ENCODE assay signal across 25 cellular contexts in genomic region chr13:42656136-42656535, GRCh38.
DNase-seq lines count a peak whose midpoint lies in the region; ATAC-seq and TF ChIP-seq lines count a peak whose summit lies in the region.
"Had no signal": no experiment of that assay in that cellular context is flagged by ENCODE, and none has a peak within 500 bp of the region (broad histone marks: within the 10 kb centered on the region; RNA-seq: fewer than 3 reads in every experiment).

No MANE protein-coding gene starts in this region.

- H3K4me3 ChIP-seq in H7 (ENCODE audit: insufficient read depth, low read depth, low read length) (no peak overlapping the region), cardiac fibroblast (replicated peaks in 1 of 2; ENCODE audit: low read depth in 2 of 2, low read length in 2 of 2) (no peak overlapping the region), suprapubic skin (no peak overlapping the region)
- H3K4me3 ChIP-seq: heart left ventricle, MG63, SJCRH30, transverse colon had no signal

- no peaks in the 10 kb centered on the region for H3K36me3 Mint-ChIP-seq in nephron progenitor cell (ENCODE audit: low read depth)
- no peaks in the 10 kb centered on the region for H3K36me3 Mint-ChIP-seq in stimulated activated memory B cell treated with anti-CD40 and anti-IgM and Interleukin-4, amounts not matched to agents 10 μg/mL and 1 μg/mL and 100 μg/mL, for 72 hours
- H3K36me3 Mint-ChIP-seq: activated naive CD4-positive, alpha-beta T cell treated with anti-CD3 and anti-CD28 coated beads, Interleukin-2, amount 10 ng/mL, durations not matched to agents 7 days and 5 days; CD4-positive, alpha-beta memory T cell had no signal

- peak; percentile 35 for DNase-seq in H7
- DNase-seq in NCI-H2227 treated with DMSO at 0.1 percent for 48 hours (lab: John Stamatoyannopoulos, UW) = peak; percentile 42
- DNase-seq in cardiac fibroblast (ENCODE audit: low read depth in 2 of 2) = peak; percentile 11 to 29
- DNase-seq in nephron progenitor cell = no peak
- DNase-seq in suprapubic skin (ENCODE audit: low spot score in 2 of 2) = no peak
- no peak for DNase-seq in DMS53 (lab: John Stamatoyannopoulos, UW)
- DNase-seq: activated CD4-positive, alpha-beta T cell treated with anti-CD3 and anti-CD28 coated beads for 4 hours; activated naive CD4-positive, alpha-beta T cell treated with anti-CD3 and anti-CD28 coated beads, Interleukin-2, amount 10 ng/mL, durations not matched to agents 7 days and 5 days; activated T-cell treated with anti-CD3 and anti-CD28 coated beads, Interleukin-2, amount 50 U/mL, for 72 hours; anterior cingulate cortex; CD4-positive, alpha-beta memory T cell; central memory CD4-positive, alpha-beta T cell; DMS153; heart left ventricle; left ventricle myocardium superior; MG63; NCI-H187; NCI-H345; SJCRH30; stimulated activated CD4-positive, alpha-beta T cell treated with anti-CD3 and anti-CD28 coated beads, Interleukin-4, amount 100 ng/mL, for 24 hours; T-helper 1 cell; transverse colon had no signal

- H3K4me1 ChIP-seq in suprapubic skin = no peaks in the 10 kb centered on the region
- H3K4me1 ChIP-seq: heart left ventricle, SJCRH30, transverse colon had no signal

- WGBS in suprapubic skin = 28% methylated on average over 2 of the region's 2 CpGs

- no peak overlapping the region for H3K4me3 Mint-ChIP-seq in nephron progenitor cell
- H3K4me3 Mint-ChIP-seq in stimulated activated memory B cell treated with anti-CD40 and anti-IgM and Interleukin-4, amounts not matched to agents 10 μg/mL and 1 μg/mL and 100 μg/mL, for 72 hours = no peak overlapping the region
- H3K4me3 Mint-ChIP-seq: activated naive CD4-positive, alpha-beta T cell treated with anti-CD3 and anti-CD28 coated beads, Interleukin-2, amount 10 ng/mL, durations not matched to agents 7 days and 5 days; activated T-cell treated with anti-CD3 and anti-CD28 coated beads, Interleukin-2, amount 50 U/mL, for 72 hours; CD4-positive, alpha-beta memory T cell; stimulated activated naive CD8-positive, alpha-beta T cell treated with anti-CD3 and anti-CD28 coated beads, Interleukin-15, Interleukin-2, amounts not matched to agents 100 ng/mL and 50 ng/mL, for 24 hours had no signal

- H3K27ac ChIP-seq in suprapubic skin = no peak overlapping the region
- H3K27ac ChIP-seq: heart left ventricle, SJCRH30, transverse colon had no signal

- peak overlapping the region; percentile 27 for H3K27ac Mint-ChIP-seq in nephron progenitor cell
- H3K27ac Mint-ChIP-seq in stimulated activated memory B cell treated with anti-CD40 and anti-IgM and Interleukin-4, amounts not matched to agents 10 μg/mL and 1 μg/mL and 100 μg/mL, for 72 hours = no peak overlapping the region
- H3K27ac Mint-ChIP-seq: activated naive CD4-positive, alpha-beta T cell treated with anti-CD3 and anti-CD28 coated beads, Interleukin-2, amount 10 ng/mL, durations not matched to agents 7 days and 5 days; activated T-cell treated with anti-CD3 and anti-CD28 coated beads, Interleukin-2, amount 50 U/mL, for 72 hours; CD4-positive, alpha-beta memory T cell; stimulated activated naive CD8-positive, alpha-beta T cell treated with anti-CD3 and anti-CD28 coated beads, Interleukin-15, Interleukin-2, amounts not matched to agents 100 ng/mL and 50 ng/mL, for 24 hours had no signal

- H3K27me3 Mint-ChIP-seq in nephron progenitor cell (ENCODE audit: low read depth, poor library complexity) = peaks cover 21% of the 10 kb centered on the region
- peaks cover 41% of the 10 kb centered on the region for H3K27me3 Mint-ChIP-seq in stimulated activated memory B cell treated with anti-CD40 and anti-IgM and Interleukin-4, amounts not matched to agents 10 μg/mL and 1 μg/mL and 100 μg/mL, for 72 hours

- no peaks in the 10 kb centered on the region for H3K27me3 ChIP-seq in H7 (ENCODE audit: control insufficient read depth, insufficient read depth, low read length)
- H3K27me3 ChIP-seq in suprapubic skin = no peaks in the 10 kb centered on the region
- H3K27me3 ChIP-seq: SJCRH30 had no signal

- no peak for TF ChIP-seq EP300 in suprapubic skin (IDR thresholded peaks at IDR 0.05)

- no peaks in the 10 kb centered on the region for H3K9me3 Mint-ChIP-seq in nephron progenitor cell
- H3K9me3 Mint-ChIP-seq in stimulated activated memory B cell treated with anti-CD40 and anti-IgM and Interleukin-4, amounts not matched to agents 10 μg/mL and 1 μg/mL and 100 μg/mL, for 72 hours = no peaks in the 10 kb centered on the region
- H3K9me3 Mint-ChIP-seq: activated naive CD4-positive, alpha-beta T cell treated with anti-CD3 and anti-CD28 coated beads, Interleukin-2, amount 10 ng/mL, durations not matched to agents 7 days and 5 days; activated T-cell treated with anti-CD3 and anti-CD28 coated beads, Interleukin-2, amount 50 U/mL, for 72 hours; CD4-positive, alpha-beta memory T cell; stimulated activated naive CD8-positive, alpha-beta T cell treated with anti-CD3 and anti-CD28 coated beads, Interleukin-15, Interleukin-2, amounts not matched to agents 100 ng/mL and 50 ng/mL, for 24 hours had no signal

- no peak for ATAC-seq in stimulated activated memory B cell treated with anti-CD40 and anti-IgM and Interleukin-4, amounts not matched to agents 10 μg/mL and 1 μg/mL and 100 μg/mL, for 72 hours
- ATAC-seq in GM18861 (IDR thresholded peaks at IDR 0.05; ENCODE audit: unreplicated experiment) = no peak
- ATAC-seq: activated T-cell treated with anti-CD3 and anti-CD28 coated beads, Interleukin-2, amount 50 U/mL, for 72 hours; heart left ventricle; left ventricle myocardium superior had no signal

- no peaks in the 10 kb centered on the region for H3K36me3 ChIP-seq in H7 (replicated peaks; ENCODE audit: control insufficient read depth, insufficient read depth, low read length)
- H3K36me3 ChIP-seq in suprapubic skin = no peaks in the 10 kb centered on the region
- H3K36me3 ChIP-seq: heart left ventricle, MG63, SJCRH30, transverse colon had no signal

- TF ChIP-seq POLR2A in suprapubic skin (IDR thresholded peaks at IDR 0.05) = no peak

- peaks cover 36% of the 10 kb centered on the region for H3K4me1 Mint-ChIP-seq in nephron progenitor cell
- H3K4me1 Mint-ChIP-seq in stimulated activated memory B cell treated with anti-CD40 and anti-IgM and Interleukin-4, amounts not matched to agents 10 μg/mL and 1 μg/mL and 100 μg/mL, for 72 hours = no peaks in the 10 kb centered on the region
- H3K4me1 Mint-ChIP-seq: activated naive CD4-positive, alpha-beta T cell treated with anti-CD3 and anti-CD28 coated beads, Interleukin-2, amount 10 ng/mL, durations not matched to agents 7 days and 5 days; CD4-positive, alpha-beta memory T cell had no signal

- no peak for TF ChIP-seq CTCF in cardiac fibroblast (IDR thresholded peaks at IDR 0.05; ENCODE audit: low read depth, low read length)
- TF ChIP-seq CTCF in nephron progenitor cell (IDR thresholded peaks at IDR 0.05) = no peak
- no peak for TF ChIP-seq CTCF in suprapubic skin (IDR thresholded peaks at IDR 0.05)

- no peaks in the 10 kb centered on the region for H3K9me3 ChIP-seq in suprapubic skin
- H3K9me3 ChIP-seq: heart left ventricle, MG63, SJCRH30, transverse colon had no signal

Comparison
In these comparisons a context has a peak if more than half of its experiments do, and no peak if none do; other contexts are left out.
1. DNase-seq: peak in H7 (single experiment), NCI-H2227 treated with DMSO at 0.1 percent for 48 hours (single experiment) and cardiac fibroblast (2 of 2); none in nephron progenitor cell (single experiment), suprapubic skin (0 of 2) and DMS53 (single experiment).